Comparison of ENCODE assay signal across 29 cellular contexts in the genomic region with DNA sequence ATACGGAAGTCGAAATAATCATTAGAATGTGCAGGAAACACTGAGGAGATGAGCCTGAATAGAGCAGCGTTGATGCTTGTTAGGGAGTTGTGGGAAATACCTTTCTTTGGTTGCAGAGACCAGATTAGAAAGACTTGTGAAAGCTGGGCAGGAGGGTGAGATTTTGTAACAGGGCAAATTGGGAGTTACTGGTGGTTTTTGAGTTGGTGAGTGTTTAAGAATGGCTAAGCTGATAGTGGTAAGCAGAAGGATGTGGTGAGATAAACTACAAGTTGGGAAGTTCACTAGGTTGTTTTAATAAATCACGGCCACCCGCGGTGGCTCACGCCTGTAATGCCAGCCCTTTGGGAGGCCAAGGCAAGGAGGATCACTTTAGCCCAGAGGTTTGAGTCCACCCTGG. TPM values are rescaled to one million over a fixed set of nuclear protein-coding genes. Genes with fewer than 3 reads are reported as not detected.
DNase-seq lines count a peak whose midpoint lies in the region; ATAC-seq and TF ChIP-seq lines count a peak whose summit lies in the region.
"Had no signal": no experiment of that assay in that cellular context is flagged by ENCODE, and none has a peak within 500 bp of the region (broad histone marks: within the 10 kb centered on the region; RNA-seq: fewer than 3 reads in every experiment).

No MANE protein-coding gene starts in this region.

- no peak for TF ChIP-seq CTCF in NB4 (IDR thresholded peaks at IDR 0.05; ENCODE audit: low read depth, low read length)

- H3K4me3 ChIP-seq in NB4 (ENCODE audit: low read depth, low read length), result no peak overlapping the region
- H3K4me3 ChIP-seq: HAP-1, left ventricle myocardium inferior, neural progenitor cell, psoas muscle, skin epidermis, testis, uterus had no signal

- H3K9me3 Mint-ChIP-seq in activated T-cell treated with anti-CD3 and anti-CD28 coated beads, Interleukin-2, amount 50 U/mL, for 24 hours, result no peaks in the 10 kb centered on the region
- no peaks in the 10 kb centered on the region for H3K9me3 Mint-ChIP-seq in activated CD4-positive, alpha-beta memory T cell treated with anti-CD3 and anti-CD28 coated beads for 36 hours
- no peaks in the 10 kb centered on the region for H3K9me3 Mint-ChIP-seq in naive thymus-derived CD8-positive, alpha-beta T cell
- H3K9me3 Mint-ChIP-seq: activated naive CD4-positive, alpha-beta T cell treated with anti-CD3 and anti-CD28 coated beads, Interleukin-2, amount 50 U/mL, for 72 hours; neural progenitor cell; WTC11 had no signal

- DNase-seq in activated T-cell treated with anti-CD3 and anti-CD28 coated beads, Interleukin-2, amount 50 U/mL, for 24 hours, result no peak
- no peak for DNase-seq in activated T-cell treated with anti-CD3 and anti-CD28 coated beads for 4 hours
- DNase-seq in NB4 (ENCODE audit: low read depth), result peak; percentile 77
- no peak for DNase-seq in activated CD4-positive, alpha-beta memory T cell treated with anti-CD3 and anti-CD28 coated beads for 36 hours
- DNase-seq in naive thymus-derived CD8-positive, alpha-beta T cell, result no peak
- no peak for DNase-seq in mucosa of gallbladder (ENCODE audit: low spot score)
- DNase-seq: activated CD8-positive, alpha-beta T cell treated with anti-CD3 and anti-CD28 coated beads, Interleukin-2, amount 10 ng/mL, durations not matched to agents 7 days and 5 days; activated T-cell treated with anti-CD3 and anti-CD28 coated beads, Interleukin-2, amount 50 U/mL, for 1 hour; foreskin melanocyte; hippocampal formation; left ventricle myocardium inferior; midbrain; NCI-H1092; NCI-H2029; NCI-H345; NCI-H82; psoas muscle; stimulated activated CD4-positive, alpha-beta T cell treated with anti-CD3 and anti-CD28 coated beads, Interleukin-2, amount 100 ng/mL, for 24 hours; stimulated activated naive CD4-positive, alpha-beta T cell; testis; uterus had no signal

- POLR2A ChIA-PET in activated CD4-positive, alpha-beta memory T cell treated with anti-CD3 and anti-CD28 coated beads for 36 hours (lab: Charles Lee), result interaction anchor here (1.5 kb wide), 1 partner anchor 76 kb away, joined by 6 read pairs; a partner anchor contains a TSS
- POLR2A ChIA-PET in naive thymus-derived CD8-positive, alpha-beta T cell (lab: Charles Lee), result interaction anchor here (0.8 to 4.9 kb wide), 5 partner anchors 13 to 76 kb away, joined by 3 to 56 read pairs (median 3); a partner anchor contains a TSS

- peaks cover 20% of the 10 kb centered on the region for H3K4me1 Mint-ChIP-seq in activated T-cell treated with anti-CD3 and anti-CD28 coated beads, Interleukin-2, amount 50 U/mL, for 24 hours (ENCODE audit: low read depth)
- peaks cover 13% of the 10 kb centered on the region for H3K4me1 Mint-ChIP-seq in activated CD4-positive, alpha-beta memory T cell treated with anti-CD3 and anti-CD28 coated beads for 36 hours (ENCODE audit: low read depth)
- peaks cover 23 to 36% (median 29%) of the 10 kb centered on the region in 4 donors for H3K4me1 Mint-ChIP-seq in naive thymus-derived CD8-positive, alpha-beta T cell
- H3K4me1 Mint-ChIP-seq: neural progenitor cell, WTC11 had no signal

- CTCF ChIA-PET in activated CD4-positive, alpha-beta memory T cell treated with anti-CD3 and anti-CD28 coated beads for 36 hours (lab: Charles Lee), result interaction anchor here (0.8 to 3.0 kb wide), 8 partner anchors 39 to 148 kb away, joined by 3 to 13 read pairs (median 5); a partner anchor contains a TSS

- no peak for ATAC-seq in naive thymus-derived CD8-positive, alpha-beta T cell
- ATAC-seq in HG03039 (IDR thresholded peaks at IDR 0.05; ENCODE audit: unreplicated experiment), result no peak
- ATAC-seq in HG02970 (IDR thresholded peaks at IDR 0.05; ENCODE audit: low FRiP score, unreplicated experiment), result no peak
- ATAC-seq: activated CD8-positive, alpha-beta T cell treated with anti-CD3 and anti-CD28 coated beads, Interleukin-2, amount 10 ng/mL, durations not matched to agents 7 days and 5 days; activated naive CD4-positive, alpha-beta T cell treated with anti-CD3 and anti-CD28 coated beads, Interleukin-2, amount 50 U/mL, for 72 hours; psoas muscle; Right ventricle myocardium inferior; WTC11 had no signal

- H3K4me3 Mint-ChIP-seq in activated T-cell treated with anti-CD3 and anti-CD28 coated beads, Interleukin-2, amount 50 U/mL, for 24 hours, result no peak overlapping the region
- no peak overlapping the region for H3K4me3 Mint-ChIP-seq in activated CD4-positive, alpha-beta memory T cell treated with anti-CD3 and anti-CD28 coated beads for 36 hours
- peak overlapping the region in 1 of 10 donors; percentile 11 for H3K4me3 Mint-ChIP-seq in naive thymus-derived CD8-positive, alpha-beta T cell
- H3K4me3 Mint-ChIP-seq: activated CD8-positive, alpha-beta T cell treated with anti-CD3 and anti-CD28 coated beads, Interleukin-2, amount 10 ng/mL, durations not matched to agents 7 days and 5 days; neural progenitor cell; WTC11 had no signal

- no peaks in the 10 kb centered on the region for H3K27me3 Mint-ChIP-seq in activated T-cell treated with anti-CD3 and anti-CD28 coated beads, Interleukin-2, amount 50 U/mL, for 24 hours
- H3K27me3 Mint-ChIP-seq in activated CD4-positive, alpha-beta memory T cell treated with anti-CD3 and anti-CD28 coated beads for 36 hours, result no peaks in the 10 kb centered on the region
- H3K27me3 Mint-ChIP-seq in naive thymus-derived CD8-positive, alpha-beta T cell, result no peaks in the 10 kb centered on the region

- no peak for TF ChIP-seq POLR2A in NB4 (IDR thresholded peaks at IDR 0.05; ENCODE audit: extremely low read depth, insufficient read length)

- intact Hi-C loops in activated CD4-positive, alpha-beta memory T cell treated with anti-CD3 and anti-CD28 coated beads for 36 hours (cut with micrococcal nuclease), result loop anchor here (5.0 kb wide), 2 partner anchors 35 to 40 kb away; a partner anchor contains a TSS

- peak overlapping the region; percentile 42 for H3K27ac Mint-ChIP-seq in activated T-cell treated with anti-CD3 and anti-CD28 coated beads, Interleukin-2, amount 50 U/mL, for 24 hours
- H3K27ac Mint-ChIP-seq in activated CD4-positive, alpha-beta memory T cell treated with anti-CD3 and anti-CD28 coated beads for 36 hours, result peak overlapping the region; percentile 1
- H3K27ac Mint-ChIP-seq in naive thymus-derived CD8-positive, alpha-beta T cell, result peak overlapping the region in 9 of 10 donors; percentile 0 to 92 (median 60)
- H3K27ac Mint-ChIP-seq: activated CD8-positive, alpha-beta T cell treated with anti-CD3 and anti-CD28 coated beads, Interleukin-2, amount 10 ng/mL, durations not matched to agents 7 days and 5 days; activated naive CD4-positive, alpha-beta T cell treated with anti-CD3 and anti-CD28 coated beads, Interleukin-2, amount 50 U/mL, for 72 hours; neural progenitor cell; WTC11 had no signal

- peaks cover 65% of the 10 kb centered on the region for H3K36me3 Mint-ChIP-seq in activated T-cell treated with anti-CD3 and anti-CD28 coated beads, Interleukin-2, amount 50 U/mL, for 24 hours (ENCODE audit: low read depth)
- H3K36me3 Mint-ChIP-seq in activated CD4-positive, alpha-beta memory T cell treated with anti-CD3 and anti-CD28 coated beads for 36 hours, result peaks cover 25% of the 10 kb centered on the region
- peaks cover 4 to 65% (median 16%) of the 10 kb centered on the region in 3 donors for H3K36me3 Mint-ChIP-seq in naive thymus-derived CD8-positive, alpha-beta T cell

RNA-seq across cellular contexts. Expression of a gene that starts 34.4 kb away (rescaled TPM):
- 1 to 10 TPM; 6.9 to 8.2 TPM for total RNA-seq in activated CD4-positive, alpha-beta memory T cell treated with anti-CD3 and anti-CD28 coated beads for 36 hours
- total RNA-seq in naive thymus-derived CD8-positive, alpha-beta T cell, result under 1 TPM; 0.33 to 0.55 TPM
- polyA plus RNA-seq in naive thymus-derived CD8-positive, alpha-beta T cell, result 1 to 10 TPM in 1 of 3 donors, under 1 TPM in 2; 0.35 to 1.2 (median 0.65) TPM
- 130 TPM for total RNA-seq in mucosa of gallbladder

RNA-seq across cellular contexts. Expression of a gene that starts 51.8 kb away (rescaled TPM):
- 10 to 100 TPM; 33.7 to 35.2 TPM for total RNA-seq in activated CD4-positive, alpha-beta memory T cell treated with anti-CD3 and anti-CD28 coated beads for 36 hours
- 10 to 100 TPM; 19.8 to 21.1 TPM for total RNA-seq in naive thymus-derived CD8-positive, alpha-beta T cell
- polyA plus RNA-seq in naive thymus-derived CD8-positive, alpha-beta T cell, result 10 to 100 TPM; 37.0 to 45.9 (median 39.6) TPM
- 36.4 TPM for total RNA-seq in mucosa of gallbladder

RNA-seq across cellular contexts. Expression of a gene that starts 58.2 kb away (rescaled TPM):
- total RNA-seq in activated CD4-positive, alpha-beta memory T cell treated with anti-CD3 and anti-CD28 coated beads for 36 hours, result not detected
- total RNA-seq in naive thymus-derived CD8-positive, alpha-beta T cell, result not detected
- polyA plus RNA-seq in naive thymus-derived CD8-positive, alpha-beta T cell, result not detected
- 32.9 TPM for total RNA-seq in mucosa of gallbladder
- total RNA-seq: activated CD8-positive, alpha-beta T cell treated with anti-CD3 and anti-CD28 coated beads, Interleukin-2, amount 10 ng/mL, durations not matched to agents 7 days and 5 days; activated naive CD4-positive, alpha-beta T cell treated with anti-CD3 and anti-CD28 coated beads, Interleukin-2, amount 50 U/mL, for 72 hours had no signal

Comparison
In these comparisons a context has a peak if more than half of its experiments do, and no peak if none do; other contexts are left out.
1. H3K27ac Mint-ChIP-seq: peak in every context shown above with its lines; median percentile 60 in naive thymus-derived CD8-positive, alpha-beta T cell; 42 in activated T-cell treated with anti-CD3 and anti-CD28 coated beads, Interleukin-2, amount 50 U/mL, for 24 hours; 1 in activated CD4-positive, alpha-beta memory T cell treated with anti-CD3 and anti-CD28 coated beads for 36 hours.
2. RNA of a gene that starts 34.4 kb away (total RNA-seq): 130 TPM in mucosa of gallbladder (single experiment); 6.9 to 8.2 TPM in activated CD4-positive, alpha-beta memory T cell treated with anti-CD3 and anti-CD28 coated beads for 36 hours and 0.33 to 0.55 TPM in naive thymus-derived CD8-positive, alpha-beta T cell; every median in the first group is over 10 times any median in the second.
3. RNA of a gene that starts 58.2 kb away (total RNA-seq): 32.9 TPM in mucosa of gallbladder (single experiment); not detected in activated CD4-positive, alpha-beta memory T cell treated with anti-CD3 and anti-CD28 coated beads for 36 hours and not detected in naive thymus-derived CD8-positive, alpha-beta T cell; every median in the first group is over 10 times any median in the second.